ENCODE assay signal across 17 cellular contexts in genomic region chr2:120209427-120210233, GRCh38. TPM values are rescaled to one million over a fixed set of nuclear protein-coding genes. Genes with fewer than 3 reads are reported as not detected.
DNase-seq lines count a peak whose midpoint lies in the region; ATAC-seq and TF ChIP-seq lines count a peak whose summit lies in the region.
"Had no signal": no experiment of that assay in that cellular context is flagged by ENCODE, and none has a peak within 500 bp of the region (broad histone marks: within the 10 kb centered on the region; RNA-seq: fewer than 3 reads in every experiment).

No MANE protein-coding gene starts in this region.

- H3K4me3 Mint-ChIP-seq in activated CD4-positive, alpha-beta memory T cell treated with anti-CD3 and anti-CD28 coated beads for 36 hours, result no peak overlapping the region
- H3K4me3 Mint-ChIP-seq: dendritic cell treated with granulocyte-macrophage colony-stimulating factor and Interleukin-4, amounts not matched to agents 40 ng/mL and 50 ng/mL, for 4 days had no signal

- TF ChIP-seq CTCF in upper lobe of left lung (IDR thresholded peaks at IDR 0.05) (no peak), prostate gland (IDR thresholded peaks at IDR 0.05) (no peak)

- ATAC-seq in Right ventricle myocardium inferior (peak; percentile 15), right cardiac atrium (peak; percentile 38 to 48), upper lobe of left lung (ENCODE audit: low FRiP score in 2 of 2) (peak in 1 of 2 donors; percentile 41), GM21423 (IDR thresholded peaks at IDR 0.05; ENCODE audit: unreplicated experiment) (no peak), GM19467 (IDR thresholded peaks at IDR 0.05; ENCODE audit: unreplicated experiment) (no peak)

- H3K4me3 ChIP-seq in right cardiac atrium (ENCODE audit: low read length) (no peak overlapping the region), upper lobe of left lung (no peak overlapping the region), prostate gland (no peak overlapping the region)
- H3K4me3 ChIP-seq: sigmoid colon, thoracic aorta had no signal

- H3K9me3 ChIP-seq in right cardiac atrium (ENCODE audit: control insufficient read depth, low read length) (no peaks in the 10 kb centered on the region), upper lobe of left lung (no peaks in the 10 kb centered on the region), prostate gland (no peaks in the 10 kb centered on the region)
- H3K9me3 ChIP-seq: sigmoid colon, thoracic aorta had no signal

- POLR2A ChIA-PET in activated CD4-positive, alpha-beta memory T cell treated with anti-CD3 and anti-CD28 coated beads for 36 hours (lab: Charles Lee), result no interaction called here

- peaks cover 2% of the 10 kb centered on the region for H3K4me1 ChIP-seq in right cardiac atrium (ENCODE audit: control insufficient read depth, insufficient read depth, low read length)
- H3K4me1 ChIP-seq in upper lobe of left lung, result peaks cover 0 to 8% (median 2%) of the 10 kb centered on the region in 4 donors
- H3K4me1 ChIP-seq in prostate gland (replicated peaks), result no peaks in the 10 kb centered on the region
- H3K4me1 ChIP-seq: sigmoid colon had no signal

- H3K27ac ChIP-seq in right cardiac atrium (ENCODE audit: low read length) (no peak overlapping the region), upper lobe of left lung (peak overlapping the region; percentile 27 to 74 (median 63)), prostate gland (no peak overlapping the region)
- H3K27ac ChIP-seq: sigmoid colon, thoracic aorta had no signal

- DNase-seq in Right ventricle myocardium inferior (ENCODE audit: missing footprints), result no peak
- DNase-seq in cardiac septum (ENCODE audit: low spot score), result no peak
- DNase-seq in activated CD4-positive, alpha-beta memory T cell treated with anti-CD3 and anti-CD28 coated beads for 36 hours, result no peak
- peak in 1 of 3 donors; percentile 39 for DNase-seq in right cardiac atrium
- no peak for DNase-seq in upper lobe of left lung
- no peak for DNase-seq in prostate gland (ENCODE audit: low spot score)
- DNase-seq: erythroblast; mesenchymal stem cell; MV-4-11; NCI-H2029 treated with DMSO at 0.1 percent for 48 hours; NCI-H524; sigmoid colon; stimulated activated CD4-positive, alpha-beta T cell treated with anti-CD3 and anti-CD28 coated beads, Interleukin-2, amount 100 ng/mL, for 48 hours had no signal

- CTCF ChIA-PET in activated CD4-positive, alpha-beta memory T cell treated with anti-CD3 and anti-CD28 coated beads for 36 hours (lab: Charles Lee), result interaction anchor here (1.0 kb wide), 2 partner anchors 31 to 103 kb away, joined by 3 read pairs; no protein-coding TSS in a partner anchor

- no peaks in the 10 kb centered on the region for H3K36me3 ChIP-seq in upper lobe of left lung
- no peaks in the 10 kb centered on the region for H3K36me3 ChIP-seq in prostate gland
- H3K36me3 ChIP-seq: sigmoid colon, thoracic aorta had no signal

- no peaks in the 10 kb centered on the region for H3K36me3 Mint-ChIP-seq in activated CD4-positive, alpha-beta memory T cell treated with anti-CD3 and anti-CD28 coated beads for 36 hours

- no peaks in the 10 kb centered on the region for H3K27me3 Mint-ChIP-seq in activated CD4-positive, alpha-beta memory T cell treated with anti-CD3 and anti-CD28 coated beads for 36 hours
- H3K27me3 Mint-ChIP-seq: dendritic cell treated with granulocyte-macrophage colony-stimulating factor and Interleukin-4, amounts not matched to agents 40 ng/mL and 50 ng/mL, for 4 days had no signal

- intact Hi-C loops in Right ventricle myocardium inferior (cut with DNase I) (no loop called here), cardiac septum (cut with DNase I) (no loop called here), right cardiac atrium (cut with DNase I) (no loop called here), prostate gland (cut with DNase I) (no loop called here)
- intact Hi-C loops in activated CD4-positive, alpha-beta memory T cell treated with anti-CD3 and anti-CD28 coated beads for 36 hours (cut with micrococcal nuclease), result no loop called here

- peak overlapping the region; percentile 44 for H3K27ac Mint-ChIP-seq in activated CD4-positive, alpha-beta memory T cell treated with anti-CD3 and anti-CD28 coated beads for 36 hours
- H3K27ac Mint-ChIP-seq: dendritic cell treated with granulocyte-macrophage colony-stimulating factor and Interleukin-4, amounts not matched to agents 40 ng/mL and 50 ng/mL, for 4 days had no signal

- no peak for TF ChIP-seq EP300 in upper lobe of left lung (IDR thresholded peaks at IDR 0.05)

- H3K27me3 ChIP-seq in right cardiac atrium (ENCODE audit: control insufficient read depth, insufficient read depth), result no peaks in the 10 kb centered on the region
- no peaks in the 10 kb centered on the region for H3K27me3 ChIP-seq in upper lobe of left lung
- no peaks in the 10 kb centered on the region for H3K27me3 ChIP-seq in prostate gland (replicated peaks; ENCODE audit: insufficient read depth)
- H3K27me3 ChIP-seq: sigmoid colon had no signal

- H3K4me1 Mint-ChIP-seq in activated CD4-positive, alpha-beta memory T cell treated with anti-CD3 and anti-CD28 coated beads for 36 hours (ENCODE audit: low read depth), result no peaks in the 10 kb centered on the region

- TF ChIP-seq POLR2A in upper lobe of left lung (IDR thresholded peaks at IDR 0.05), result no peak
- TF ChIP-seq POLR2A in prostate gland (IDR thresholded peaks at IDR 0.05), result no peak

- no peaks in the 10 kb centered on the region for H3K9me3 Mint-ChIP-seq in activated CD4-positive, alpha-beta memory T cell treated with anti-CD3 and anti-CD28 coated beads for 36 hours
- H3K9me3 Mint-ChIP-seq: dendritic cell treated with granulocyte-macrophage colony-stimulating factor and Interleukin-4, amounts not matched to agents 40 ng/mL and 50 ng/mL, for 4 days had no signal

- 73% methylated on average over 9 of the region's 9 CpGs for WGBS in right cardiac atrium
- 71 to 74% methylated on average over 8 to 9 of the region's 9 CpGs for WGBS in upper lobe of left lung, 2 donors
- 71% methylated on average over 9 of the region's 9 CpGs for WGBS in prostate gland

RNA-seq across cellular contexts. Expression of gene TMEM185B, which starts 13.6 kb away (rescaled TPM):
- 20.6 TPM for total RNA-seq in Right ventricle myocardium inferior
- 22.7 TPM for total RNA-seq in cardiac septum
- total RNA-seq in activated CD4-positive, alpha-beta memory T cell treated with anti-CD3 and anti-CD28 coated beads for 36 hours, result 10 to 100 TPM; 19.4 to 19.7 TPM
- 10 to 100 TPM; 19.7 to 27.5 (median 21.7) TPM for total RNA-seq in right cardiac atrium
- 13.2 TPM for polyA plus RNA-seq in right cardiac atrium
- 10 to 100 TPM; 15.3 to 29.3 (median 25.5) TPM for total RNA-seq in upper lobe of left lung
- total RNA-seq in prostate gland, result 10 to 100 TPM; 53.7 to 72.3 TPM

RNA-seq across cellular contexts. Expression of gene RALB, which starts 43.0 kb away (rescaled TPM):
- 52.0 TPM for total RNA-seq in Right ventricle myocardium inferior
- total RNA-seq in cardiac septum, result 49.9 TPM
- total RNA-seq in activated CD4-positive, alpha-beta memory T cell treated with anti-CD3 and anti-CD28 coated beads for 36 hours, result 10 to 100 TPM; 52.5 to 52.9 TPM
- 10 to 100 TPM; 44.2 to 57.0 (median 48.1) TPM for total RNA-seq in right cardiac atrium
- 57.2 TPM for polyA plus RNA-seq in right cardiac atrium
- total RNA-seq in upper lobe of left lung, result 10 to 100 TPM; 23.0 to 85.8 (median 46.5) TPM
- 100 to 1,000 TPM in 1 of 2 donors, 10 to 100 TPM in 1; 92.6 to 132 TPM for total RNA-seq in prostate gland

Comparison
In these comparisons a context has a peak if more than half of its experiments do, and no peak if none do; other contexts are left out.
1. ATAC-seq: peak in Right ventricle myocardium inferior (single experiment) and right cardiac atrium (2 of 2); none in GM21423 (single experiment) and GM19467 (single experiment).
2. H3K27ac ChIP-seq: peak in upper lobe of left lung (4 of 4); none in right cardiac atrium (single experiment) and prostate gland (0 of 2).